Comparison of ENCODE assay signal across 13 cellular contexts in genomic region chr6:129252377-129253071, GRCh38.
A peak's percentile ranks its signal among the peaks of the same experiment; 100 is the strongest.
DNase-seq lines count a peak whose midpoint lies in the region; ATAC-seq, FAIRE-seq and TF ChIP-seq lines count a peak whose summit lies in the region.
"Had no signal": no experiment of that assay in that cellular context is flagged by ENCODE, and none has a peak within 500 bp of the region (broad histone marks: within the 10 kb centered on the region; RNA-seq: fewer than 3 reads in every experiment).

No MANE protein-coding gene starts in this region.

- no peaks in the 10 kb centered on the region for H4K20me1 ChIP-seq in HCT116 (ENCODE audit: insufficient read depth)

- TF ChIP-seq POLR2A in A549 (IDR thresholded peaks at IDR 0.05; ENCODE audit: low read length), result no peak
- no peak for TF ChIP-seq POLR2A in HCT116 (IDR thresholded peaks at IDR 0.05; ENCODE audit: borderline replicate concordance, extremely low read depth, insufficient read depth, insufficient read length)
- TF ChIP-seq POLR2A in GM18505 (IDR thresholded peaks at IDR 0.05; ENCODE audit: borderline replicate concordance, extremely low read depth, insufficient read depth, insufficient read length), result no peak

- POLR2A ChIA-PET in A549 (lab: Yijun Ruan, JAX), result no interaction called here
- POLR2A ChIA-PET in HCT116 (lab: Charles Lee), result interaction anchor here (1.0 kb wide), 1 partner anchor 522 kb away, joined by 3 read pairs; no protein-coding TSS in a partner anchor

- no peaks in the 10 kb centered on the region for H3K9me2 ChIP-seq in HCT116 (ENCODE audit: insufficient read depth)

- no peak for FAIRE-seq in A549 (lab: Jason Lieb, UNC)
- no peak for FAIRE-seq in GM19239 (lab: Jason Lieb, UNC)

- H3K27ac ChIP-seq in A549 (no peak overlapping the region), HCT116 (ENCODE audit: low read depth, low read length) (no peak overlapping the region)
- H3K27ac ChIP-seq: brain microvascular endothelial cell, esophagus squamous epithelium had no signal

- no peak for TF ChIP-seq EP300 in A549 (IDR thresholded peaks at IDR 0.05)

- peak; percentile 9; the same call in 1 of the 3 replicates for TF ChIP-seq CTCF in A549 (IDR thresholded peaks at IDR 0.05)
- TF ChIP-seq CTCF in HCT116 (IDR thresholded peaks at IDR 0.05 in 2 of 3, conservative IDR thresholded peaks at IDR 0.05 in 1 of 3; ENCODE audit: borderline replicate concordance in 1 of 3, insufficient read depth in 1 of 3, low read depth in 2 of 3, low read length in 2 of 3), result no peak

- H3K79me2 ChIP-seq in HCT116 (ENCODE audit: insufficient read depth, low read length), result no peaks in the 10 kb centered on the region

- WGBS in A549 (ENCODE audit: missing lambda C conversion rate), result 14% methylated on average over 6 of the region's 6 CpGs

- ATAC-seq in A549, result no peak
- no peak for ATAC-seq in HCT116
- ATAC-seq in activated T-helper 17 cell treated with anti-CD3 and anti-CD28 coated beads, Interleukin-2, amount 50 U/mL, for 72 hours (replicated peaks), result no peak
- peak; percentile 88 for ATAC-seq in left colon
- no peak for ATAC-seq in GM18505 (IDR thresholded peaks at IDR 0.05; ENCODE audit: unreplicated experiment)

- peaks cover 12% of the 10 kb centered on the region for H3K27me3 Mint-ChIP-seq in activated T-helper 17 cell treated with anti-CD3 and anti-CD28 coated beads, Interleukin-2, amount 50 U/mL, for 72 hours
- peaks cover 25% of the 10 kb centered on the region for H3K27me3 Mint-ChIP-seq in activated CD4-positive, alpha-beta T cell treated with anti-CD3 and anti-CD28 coated beads, Interleukin-2, amount 10 ng/mL, durations not matched to agents 24 days and 14 days

- no peaks in the 10 kb centered on the region for H3K9me3 Mint-ChIP-seq in activated T-helper 17 cell treated with anti-CD3 and anti-CD28 coated beads, Interleukin-2, amount 50 U/mL, for 72 hours
- no peaks in the 10 kb centered on the region for H3K9me3 Mint-ChIP-seq in activated CD4-positive, alpha-beta T cell treated with anti-CD3 and anti-CD28 coated beads, Interleukin-2, amount 10 ng/mL, durations not matched to agents 24 days and 14 days
- H3K9me3 Mint-ChIP-seq: stimulated activated naive CD8-positive, alpha-beta T cell treated with anti-CD3 and anti-CD28 coated beads, Interleukin-15, Interleukin-2, amounts not matched to agents 100 ng/mL and 50 ng/mL, for 24 hours had no signal

- peak overlapping the region; percentile 43; the same call in 2 of the 3 replicates for H3K4me2 ChIP-seq in A549
- peak overlapping the region; percentile 62 for H3K4me2 ChIP-seq in HCT116 (ENCODE audit: low read length)

- peak overlapping the region; percentile 41 for H3K4me3 Mint-ChIP-seq in activated T-helper 17 cell treated with anti-CD3 and anti-CD28 coated beads, Interleukin-2, amount 50 U/mL, for 72 hours
- no peak overlapping the region for H3K4me3 Mint-ChIP-seq in activated CD4-positive, alpha-beta T cell treated with anti-CD3 and anti-CD28 coated beads, Interleukin-2, amount 10 ng/mL, durations not matched to agents 24 days and 14 days
- H3K4me3 Mint-ChIP-seq: stimulated activated naive CD8-positive, alpha-beta T cell treated with anti-CD3 and anti-CD28 coated beads, Interleukin-15, Interleukin-2, amounts not matched to agents 100 ng/mL and 50 ng/mL, for 24 hours had no signal

- H3K36me3 Mint-ChIP-seq in activated T-helper 17 cell treated with anti-CD3 and anti-CD28 coated beads, Interleukin-2, amount 50 U/mL, for 72 hours (ENCODE audit: low read depth), result no peaks in the 10 kb centered on the region
- no peaks in the 10 kb centered on the region for H3K36me3 Mint-ChIP-seq in activated CD4-positive, alpha-beta T cell treated with anti-CD3 and anti-CD28 coated beads, Interleukin-2, amount 10 ng/mL, durations not matched to agents 24 days and 14 days (ENCODE audit: low read depth)

- no peaks in the 10 kb centered on the region for H3K36me3 ChIP-seq in HCT116 (ENCODE audit: control insufficient read depth in 1 of 2, insufficient read depth in 2 of 2, low read length in 2 of 2)
- H3K36me3 ChIP-seq: brain microvascular endothelial cell, esophagus squamous epithelium had no signal

- H3K27ac Mint-ChIP-seq in activated T-helper 17 cell treated with anti-CD3 and anti-CD28 coated beads, Interleukin-2, amount 50 U/mL, for 72 hours, result no peak overlapping the region
- no peak overlapping the region for H3K27ac Mint-ChIP-seq in activated CD4-positive, alpha-beta T cell treated with anti-CD3 and anti-CD28 coated beads, Interleukin-2, amount 10 ng/mL, durations not matched to agents 24 days and 14 days
- H3K27ac Mint-ChIP-seq: stimulated activated naive CD8-positive, alpha-beta T cell treated with anti-CD3 and anti-CD28 coated beads, Interleukin-15, Interleukin-2, amounts not matched to agents 100 ng/mL and 50 ng/mL, for 24 hours had no signal

- BruUV-seq in HCT116 (replicated peaks; lab: Mats Ljungman, UMichigan), result no TSS peak

- no peaks in the 10 kb centered on the region for H3K27me3 ChIP-seq in HCT116 (ENCODE audit: insufficient read depth, low read length)
- H3K27me3 ChIP-seq: brain microvascular endothelial cell, esophagus squamous epithelium, heart right ventricle had no signal

- RAD21 ChIA-PET in HCT116 (lab: Charles Lee; ENCODE audit: low non-redundant PET in 1 of 2, low total read pairs in 2 of 2, uncharacterized antibody in 2 of 2, unreplicated experiment in 2 of 2), result interaction anchor here in 1 of 2 experiments (1.4 kb wide), 1 partner anchor 445 kb away, joined by 5 read pairs; no protein-coding TSS in a partner anchor

- peaks cover 15% of the 10 kb centered on the region for H3K4me1 Mint-ChIP-seq in activated T-helper 17 cell treated with anti-CD3 and anti-CD28 coated beads, Interleukin-2, amount 50 U/mL, for 72 hours
- peaks cover 10% of the 10 kb centered on the region for H3K4me1 Mint-ChIP-seq in activated CD4-positive, alpha-beta T cell treated with anti-CD3 and anti-CD28 coated beads, Interleukin-2, amount 10 ng/mL, durations not matched to agents 24 days and 14 days

- H3K4me3 ChIP-seq in A549, result no peak overlapping the region
- H3K4me3 ChIP-seq in HCT116 (replicated peaks in 1 of 2; ENCODE audit: low read depth in 1 of 2, low read length in 2 of 2), result no peak overlapping the region
- H3K4me3 ChIP-seq: esophagus squamous epithelium, heart right ventricle had no signal

- intact Hi-C loops in HCT116 (cut with micrococcal nuclease) (loop anchor here (1.0 to 5.0 kb wide), 3 partner anchors 445 to 1515 kb away; no protein-coding TSS in a partner anchor), left colon (cut with DNase I, micrococcal nuclease) (no loop called here)
- intact Hi-C loops in activated CD4-positive, alpha-beta T cell treated with anti-CD3 and anti-CD28 coated beads, Interleukin-2, amount 10 ng/mL, durations not matched to agents 24 days and 14 days (cut with micrococcal nuclease), result loop anchor here (2.0 to 5.0 kb wide), 2 partner anchors 445 to 528 kb away; no protein-coding TSS in a partner anchor

- H3K9ac ChIP-seq in HCT116 (ENCODE audit: low read length), result no peak overlapping the region

- TF ChIP-seq RAD21 in A549 (conservative IDR thresholded peaks at IDR 0.05 in 1 of 2, IDR thresholded peaks at IDR 0.05 in 1 of 2) (no peak), HCT116 (IDR thresholded peaks at IDR 0.05; ENCODE audit: low read depth) (no peak)

- H3K4me1 ChIP-seq in A549 (no peaks in the 10 kb centered on the region), HCT116 (ENCODE audit: control insufficient read depth in 1 of 2, insufficient read depth in 2 of 2, low read length in 2 of 2) (peaks cover 3 to 10% of the 10 kb centered on the region in 2 experiments; a peak in 3 of 4 replicates)

- DNase-seq in A549 (ENCODE audit: low read depth in 1 of 2, low spot score in 1 of 2) (no peak), HCT116 (ENCODE audit: low read depth, low spot score) (no peak), left colon (no peak), NCI-H1694 (lab: John Stamatoyannopoulos, UW) (no peak), GM19239 (ENCODE audit: insufficient read length, low spot score) (no peak)
- no peak for DNase-seq in activated CD4-positive, alpha-beta T cell treated with anti-CD3 and anti-CD28 coated beads, Interleukin-2, amount 10 ng/mL, durations not matched to agents 24 days and 14 days
- DNase-seq: esophagus squamous epithelium, right cardiac atrium had no signal

- H2AFZ ChIP-seq in HCT116 (ENCODE audit: low read depth, low read length, poor library complexity, severe bottlenecking), result peak overlapping the region; percentile 92

- CTCF ChIA-PET in A549 (lab: Yijun Ruan, JAX), result interaction anchor here (0.9 to 2.4 kb wide), 13 partner anchors 8 to 1397 kb away, joined by 3 to 7 read pairs (median 3); no protein-coding TSS in a partner anchor
- CTCF ChIA-PET in HCT116 (lab: Charles Lee), result interaction anchor here (0.7 to 1.8 kb wide), 7 partner anchors 8 to 736 kb away, joined by 3 to 9 read pairs (median 3); no protein-coding TSS in a partner anchor

- H3K9me3 ChIP-seq in A549, result no peaks in the 10 kb centered on the region
- H3K9me3 ChIP-seq in HCT116 (ENCODE audit: control insufficient read depth in 1 of 2, insufficient read depth in 1 of 2, low read depth in 1 of 2, low read length in 2 of 2), result no peaks in the 10 kb centered on the region
- H3K9me3 ChIP-seq: esophagus squamous epithelium, heart right ventricle had no signal

TF ChIP-seq in A549, 52 proteins besides CTCF, POLR2A, EP300 and RAD21:
- TF ChIP-seq MAFK (IDR thresholded peaks at IDR 0.05; ENCODE audit: partially characterized antibody) (no peak), FOSL2 (IDR thresholded peaks at IDR 0.05) (no peak), FOSL2 (CRISPR knock-in tag; IDR thresholded peaks at IDR 0.05) (no peak), JUN (IDR thresholded peaks at IDR 0.05) (no peak)

TF ChIP-seq in HCT116, 20 proteins besides CTCF, POLR2A, EP300 and RAD21 (continues in another document):
- TF ChIP-seq CEBPB (IDR thresholded peaks at IDR 0.05; ENCODE audit: low read depth) (no peak), FOSL1 (IDR thresholded peaks at IDR 0.05; ENCODE audit: low read depth) (no peak), ZFX (IDR thresholded peaks at IDR 0.05) (no peak), TCF7L2 (IDR thresholded peaks at IDR 0.05; ENCODE audit: borderline replicate concordance, extremely low read depth, insufficient read depth, insufficient read length) (no peak), EGR1 (IDR thresholded peaks at IDR 0.05; ENCODE audit: low read depth) (no peak), EZH2 (IDR thresholded peaks at IDR 0.05) (no peak)

Comparison
In these comparisons a context has a peak if more than half of its experiments do, and no peak if none do; other contexts are left out.
1. intact Hi-C loops: an anchor here in HCT116 (1.0 to 5.0 kb wide) and activated CD4-positive, alpha-beta T cell treated with anti-CD3 and anti-CD28 coated beads, Interleukin-2, amount 10 ng/mL, durations not matched to agents 24 days and 14 days (2.0 to 5.0 kb wide); none called in left colon.
2. Of the 6 proteins assayed by ChIP-seq in both A549 and HCT116: peak only in A549: CTCF; only in HCT116: none; in both: none; in neither: 5.